Comparison of ENCODE assay signal across 23 cellular contexts in the genomic region with DNA sequence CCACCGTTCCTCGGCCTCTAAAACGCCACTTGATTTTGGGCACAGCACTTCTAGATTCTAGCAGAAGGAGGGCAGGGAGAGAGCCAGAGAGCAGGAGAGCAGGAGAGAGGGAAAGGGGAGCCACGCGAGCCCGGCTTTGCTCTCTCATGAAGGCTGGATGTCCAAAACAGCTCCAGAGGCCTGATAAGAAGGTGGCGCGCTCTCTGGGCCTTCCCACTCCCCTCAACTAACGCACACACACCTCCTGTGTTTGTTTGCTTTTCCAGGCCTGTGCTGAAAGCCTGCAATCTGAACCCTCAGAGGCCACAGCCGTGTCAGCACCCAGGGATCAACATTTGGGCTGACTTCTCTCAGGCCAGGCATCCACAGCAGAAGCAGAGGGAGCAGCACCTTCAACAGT.
"Had no signal": no experiment of that assay in that cellular context is flagged by ENCODE, and none has a peak within 500 bp of the region (broad histone marks: within the 10 kb centered on the region; RNA-seq: fewer than 3 reads in every experiment).

No MANE protein-coding gene starts in this region.

- H3K9me3 ChIP-seq: colonic mucosa, prostate gland, suprapubic skin, transverse colon, uterus had no signal

- H3K27me3 ChIP-seq: brain microvascular endothelial cell, colonic mucosa, foreskin keratinocyte, suprapubic skin, transverse colon, uterus had no signal

- DNase-seq: activated CD4-positive, alpha-beta T cell treated with anti-CD3 and anti-CD28 coated beads for 1 hour; activated CD8-positive, alpha-beta memory T cell treated with anti-CD3 and anti-CD28 coated beads for 24 hours; activated effector memory CD4-positive, alpha-beta T cell treated with anti-CD3 and anti-CD28 coated beads, Interleukin-2, amount 50 U/mL, for 16 hours; activated naive CD4-positive, alpha-beta T cell treated with anti-CD3 and anti-CD28 coated beads, Interleukin-2, amount 50 U/mL, for 16 hours; activated T-cell treated with anti-CD3 and anti-CD28 coated beads, Interleukin-2, amount 50 U/mL, for 72 hours; aorta; brain microvascular endothelial cell; colonic mucosa; foreskin keratinocyte; glutamatergic neuron; hypothalamus; midbrain; stimulated activated CD4-positive, alpha-beta T cell treated with anti-CD3 and anti-CD28 coated beads, Interleukin-4, amount 100 ng/mL, for 1 hour; stimulated activated naive CD8-positive, alpha-beta T cell treated with anti-CD3 and anti-CD28 coated beads, Interleukin-15, amount 100 ng/mL, for 72 hours; transverse colon; uterus; WERI-Rb-1 had no signal

- H3K4me1 Mint-ChIP-seq: central memory CD8-positive, alpha-beta T cell; stimulated activated naive CD8-positive, alpha-beta T cell treated with anti-CD3 and anti-CD28 coated beads, Interleukin-15, amount 100 ng/mL, for 72 hours had no signal

- H3K9me3 Mint-ChIP-seq: activated T-cell treated with anti-CD3 and anti-CD28 coated beads, Interleukin-2, amount 50 U/mL, for 72 hours; stimulated activated naive CD8-positive, alpha-beta T cell treated with anti-CD3 and anti-CD28 coated beads, Interleukin-15, amount 100 ng/mL, for 72 hours had no signal

- H3K27me3 Mint-ChIP-seq: central memory CD8-positive, alpha-beta T cell; stimulated activated naive CD8-positive, alpha-beta T cell treated with anti-CD3 and anti-CD28 coated beads, Interleukin-15, amount 100 ng/mL, for 72 hours had no signal

- H3K27ac Mint-ChIP-seq: activated T-cell treated with anti-CD3 and anti-CD28 coated beads, Interleukin-2, amount 50 U/mL, for 72 hours; stimulated activated naive CD8-positive, alpha-beta T cell treated with anti-CD3 and anti-CD28 coated beads, Interleukin-15, amount 100 ng/mL, for 72 hours had no signal

- ATAC-seq: activated T-cell treated with anti-CD3 and anti-CD28 coated beads, Interleukin-2, amount 50 U/mL, for 72 hours; foreskin keratinocyte; left lobe of liver; sciatic nerve; stimulated activated naive CD8-positive, alpha-beta T cell treated with anti-CD3 and anti-CD28 coated beads, Interleukin-15, amount 100 ng/mL, for 72 hours had no signal

- H3K4me1 ChIP-seq: colonic mucosa, foreskin keratinocyte, prostate gland, suprapubic skin, transverse colon, uterus had no signal

- H3K36me3 ChIP-seq: brain microvascular endothelial cell, colonic mucosa, prostate gland, suprapubic skin, transverse colon, uterus, WERI-Rb-1 had no signal

- H3K4me2 ChIP-seq: smooth muscle cell had no signal

- H3K4me3 ChIP-seq: colonic mucosa, prostate gland, smooth muscle cell, suprapubic skin, transverse colon, uterus had no signal

- H3K4me3 Mint-ChIP-seq: activated T-cell treated with anti-CD3 and anti-CD28 coated beads, Interleukin-2, amount 50 U/mL, for 72 hours; central memory CD8-positive, alpha-beta T cell; stimulated activated naive CD8-positive, alpha-beta T cell treated with anti-CD3 and anti-CD28 coated beads, Interleukin-15, amount 100 ng/mL, for 72 hours had no signal

- H3K27ac ChIP-seq: brain microvascular endothelial cell, colonic mucosa, foreskin keratinocyte, prostate gland, suprapubic skin, transverse colon, uterus, WERI-Rb-1 had no signal
